In the genomic region with DNA sequence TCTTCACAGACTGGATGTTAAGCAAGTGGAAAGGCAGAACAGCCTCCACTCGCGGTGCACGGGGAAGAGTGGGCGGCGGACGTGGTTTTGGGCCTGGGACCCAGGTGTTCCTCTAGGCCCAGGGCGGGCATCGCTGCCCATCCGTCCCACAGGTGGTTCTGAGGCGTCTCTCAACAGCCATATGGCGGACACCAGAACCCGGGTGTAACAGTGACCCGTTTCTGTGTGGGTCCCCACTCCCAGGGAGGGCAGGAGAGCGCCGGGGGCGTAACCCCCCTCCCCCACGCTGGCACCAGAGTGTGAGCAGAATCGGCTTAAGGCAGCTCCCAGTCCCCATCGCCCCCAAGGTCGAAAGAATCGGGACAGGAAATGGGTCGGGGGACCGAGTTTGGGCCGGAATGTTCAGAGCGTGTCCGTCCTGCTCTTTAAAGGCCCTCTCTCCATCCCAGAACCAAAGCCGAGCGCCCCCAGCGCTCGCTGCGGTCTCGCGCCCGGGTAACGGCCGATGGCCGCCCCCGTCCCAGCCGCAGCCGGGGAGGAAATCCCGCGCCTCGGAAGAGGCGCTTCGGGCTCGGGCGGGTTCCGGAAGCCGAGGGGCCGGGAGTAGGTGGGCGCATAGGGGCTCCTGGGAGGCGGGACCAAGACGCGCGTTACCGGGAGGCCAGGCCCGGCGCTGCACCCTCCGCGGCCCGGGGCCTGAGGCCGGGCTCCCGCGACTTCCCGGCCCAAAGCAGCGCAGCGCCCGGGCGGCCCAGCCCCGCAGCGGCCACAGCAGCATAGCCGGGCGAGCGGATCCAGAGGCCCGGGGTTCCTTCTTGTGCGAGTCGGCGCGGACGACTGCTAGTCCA, we compare ENCODE assay signal across 8 cellular contexts. TPM values are rescaled to one million over a fixed set of nuclear protein-coding genes. Genes with fewer than 3 reads are reported as not detected.
DNase-seq lines count a peak whose midpoint lies in the region; ATAC-seq and TF ChIP-seq lines count a peak whose summit lies in the region.

Gene TK2 (minus strand): TSS at position 839 of the 848 bp plus-strand sequence. CDS start 61 bp downstream, at position 778.

- DNase-seq in COLO668 (lab: John Stamatoyannopoulos, UW; ENCODE audit: unreplicated experiment) (peak; percentile 80), HFFc6 (peak; percentile 53), RPMI8226 (peak; percentile 63), fibroblast of villous mesenchyme (ENCODE audit: low read depth) (peak; percentile 73)
- peak in 3 of 4 experiments; percentile 28 to 36 (median 29) for DNase-seq in activated naive CD4-positive, alpha-beta T cell (lab: John Stamatoyannopoulos, UW)
- peak; percentile 78 for DNase-seq in natural killer cell treated with Interleukin-12 subunit alpha and Interleukin-12 subunit beta and Interleukin-15 and Interleukin-18, amount 100 ng/mL, for 72 hours (ENCODE audit: low spot score)

- peaks cover 0 to 4% of the 10 kb centered on the region in 2 donors for H3K36me3 ChIP-seq in stomach smooth muscle (ENCODE audit: control insufficient read depth in 2 of 2, insufficient read depth in 2 of 2, low read length in 2 of 2)

- peak within 1 kb of the TSS; percentile 90 for H3K4me3 Mint-ChIP-seq in HFFc6
- peak within 1 kb of the TSS; percentile 81 for H3K4me3 Mint-ChIP-seq in natural killer cell treated with Interleukin-12 subunit alpha and Interleukin-12 subunit beta and Interleukin-15 and Interleukin-18, amount 100 ng/mL, for 72 hours

- no peaks in the 10 kb centered on the region for H3K27me3 ChIP-seq in stomach smooth muscle (ENCODE audit: control insufficient read depth in 1 of 2, insufficient read depth in 2 of 2, low read length in 2 of 2)

- H3K9me3 Mint-ChIP-seq in HFFc6, result no peaks in the 10 kb centered on the region
- H3K9me3 Mint-ChIP-seq in natural killer cell treated with Interleukin-12 subunit alpha and Interleukin-12 subunit beta and Interleukin-15 and Interleukin-18, amount 100 ng/mL, for 72 hours, result no peaks in the 10 kb centered on the region

- peak within 1 kb of the TSS; percentile 92 for H3K27ac ChIP-seq in stomach smooth muscle (ENCODE audit: low read length)

- peaks cover 4% of the 10 kb centered on the region; the same call in 1 of the 2 replicates for H3K27me3 Mint-ChIP-seq in HFFc6 (ENCODE audit: insufficient read depth)
- H3K27me3 Mint-ChIP-seq in natural killer cell treated with Interleukin-12 subunit alpha and Interleukin-12 subunit beta and Interleukin-15 and Interleukin-18, amount 100 ng/mL, for 72 hours, result no peaks in the 10 kb centered on the region

- peaks cover 55% of the 10 kb centered on the region for H3K4me1 Mint-ChIP-seq in HFFc6 (ENCODE audit: low read depth)
- H3K4me1 Mint-ChIP-seq in natural killer cell treated with Interleukin-12 subunit alpha and Interleukin-12 subunit beta and Interleukin-15 and Interleukin-18, amount 100 ng/mL, for 72 hours (ENCODE audit: low read depth in 2 of 2), result peaks cover 54 to 58% of the 10 kb centered on the region in 2 donors

- peak within 1 kb of the TSS; percentile 85 for H3K27ac Mint-ChIP-seq in HFFc6
- H3K27ac Mint-ChIP-seq in natural killer cell treated with Interleukin-12 subunit alpha and Interleukin-12 subunit beta and Interleukin-15 and Interleukin-18, amount 100 ng/mL, for 72 hours, result peak within 1 kb of the TSS; percentile 96 to 97

- H3K4me1 ChIP-seq in stomach smooth muscle (ENCODE audit: control insufficient read depth, insufficient read depth, low read length), result peaks cover 38% of the 10 kb centered on the region

- no peaks in the 10 kb centered on the region for H3K9me3 ChIP-seq in stomach smooth muscle (ENCODE audit: control insufficient read depth in 2 of 2, low read length in 2 of 2)

- peaks cover 23% of the 10 kb centered on the region for H3K36me3 Mint-ChIP-seq in HFFc6 (ENCODE audit: low read depth)
- peaks cover 15% of the 10 kb centered on the region for H3K36me3 Mint-ChIP-seq in natural killer cell treated with Interleukin-12 subunit alpha and Interleukin-12 subunit beta and Interleukin-15 and Interleukin-18, amount 100 ng/mL, for 72 hours

- TF ChIP-seq CTCF in HFFc6 (IDR thresholded peaks at IDR 0.05) (peak; percentile 50), fibroblast of villous mesenchyme (IDR thresholded peaks at IDR 0.05; ENCODE audit: insufficient read depth, low read depth, low read length) (peak; percentile 9)

- ATAC-seq in natural killer cell treated with Interleukin-12 subunit alpha and Interleukin-12 subunit beta and Interleukin-15 and Interleukin-18, amount 100 ng/mL, for 72 hours, result peak; percentile 60 to 72
- no peak for ATAC-seq in GM19397 (IDR thresholded peaks at IDR 0.05; ENCODE audit: unreplicated experiment)

- H3K4me3 ChIP-seq in fibroblast of villous mesenchyme (ENCODE audit: low read depth, low read length) (peak within 1 kb of the TSS; percentile 78), stomach smooth muscle (ENCODE audit: low read length in 2 of 2) (peak within 1 kb of the TSS; percentile 80 to 86)

- H3K9ac ChIP-seq in stomach smooth muscle (ENCODE audit: low read length in 2 of 2), result peak within 1 kb of the TSS; percentile 79 to 95

RNA-seq across cellular contexts. Expression of gene TK2, which starts in this region (rescaled TPM):
- total RNA-seq in HFFc6 (2021; fragmentation: NEBNext Ultra II Directional; extraction: Animal tissue kit (Norgen Biotek cat#: 25700)), result 10 to 100 TPM; 29.1 to 43.8 (median 32.6) TPM
- total RNA-seq in fibroblast of villous mesenchyme, result 38.9 and 41.9 TPM in 2 replicates
- total RNA-seq in natural killer cell treated with Interleukin-12 subunit alpha and Interleukin-12 subunit beta and Interleukin-15 and Interleukin-18, amount 100 ng/mL, for 72 hours, result 1 to 10 TPM; 5.9 to 6.3 TPM

Comparison
In these comparisons a context has a peak if more than half of its experiments do, and no peak if none do; other contexts are left out.
1. DNase-seq: peak in every context shown above with its lines; median percentile 80 in COLO668; 78 in natural killer cell treated with Interleukin-12 subunit alpha and Interleukin-12 subunit beta and Interleukin-15 and Interleukin-18, amount 100 ng/mL, for 72 hours; 73 in fibroblast of villous mesenchyme; 63 in RPMI8226; 53 in HFFc6; 29 in activated naive CD4-positive, alpha-beta T cell.